Comparison of ENCODE assay signal across 8 cellular contexts in the genomic region with DNA sequence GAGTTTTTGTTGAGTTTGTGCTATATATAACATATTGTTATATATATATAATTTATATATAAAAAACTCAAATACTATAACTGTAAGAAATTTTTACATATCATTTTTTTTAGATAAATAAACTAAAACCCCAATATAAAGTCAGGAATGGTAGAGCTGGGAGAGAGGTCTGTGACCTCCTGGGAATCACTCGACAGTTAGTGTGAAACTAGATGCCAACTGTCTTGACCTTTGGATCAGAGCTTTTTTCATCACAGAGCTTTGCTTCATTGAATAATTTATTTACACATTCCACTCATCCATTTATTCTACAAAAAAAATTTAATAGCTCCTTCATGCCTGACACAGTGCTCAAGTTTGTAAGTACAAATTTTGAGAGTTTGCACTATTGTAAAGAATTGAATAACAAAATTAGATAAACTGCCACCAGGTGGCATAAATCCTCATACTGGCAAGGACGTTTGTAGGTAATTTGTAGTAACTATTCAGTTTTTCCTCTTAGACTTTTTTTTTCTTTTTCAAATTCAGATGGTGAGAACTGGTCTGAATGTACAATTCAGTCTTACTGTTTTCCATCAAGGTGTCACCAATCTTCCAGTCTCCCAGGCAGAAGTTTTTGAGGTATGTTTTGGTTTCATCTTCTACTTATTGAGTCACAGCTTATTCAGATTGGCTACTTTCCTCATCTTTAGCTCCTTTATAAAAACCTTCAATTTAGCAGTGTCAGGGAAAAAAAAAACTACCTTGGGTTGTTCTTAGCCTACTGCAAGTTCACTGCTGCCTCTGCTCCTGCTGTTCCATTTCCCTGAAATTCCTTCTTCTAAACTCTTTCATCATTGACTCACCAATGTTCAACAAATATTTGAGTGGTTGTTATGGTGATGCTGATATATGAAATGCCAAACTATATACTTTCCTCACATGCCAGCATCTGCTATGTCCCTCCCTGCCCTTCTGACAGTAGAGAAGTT. TPM values are rescaled to one million over a fixed set of nuclear protein-coding genes. Genes with fewer than 3 reads are reported as not detected.
DNase-seq lines count a peak whose midpoint lies in the region; ATAC-seq, FAIRE-seq and TF ChIP-seq lines count a peak whose summit lies in the region.

No MANE protein-coding gene starts in this region.

- H3K4me3 ChIP-seq in HFF-Myc (replicated peaks; ENCODE audit: low read depth, low read length) (no peak overlapping the region), fibroblast of lung (replicated peaks in 1 of 4; ENCODE audit: control extremely low read depth in 1 of 4, insufficient read depth in 1 of 4, low read depth in 3 of 4, low read length in 4 of 4) (peak overlapping the region in 1 of 4 experiments; percentile 5), pancreas (no peak overlapping the region)

- WGBS in pancreas, 2 donors: 14 to 20% methylated on average over 2 of the region's 2 CpGs

- no peaks in the 10 kb centered on the region for H3K27me3 ChIP-seq in fibroblast of lung (ENCODE audit: control insufficient read depth, insufficient read depth, low read length)
- H3K27me3 ChIP-seq in pancreas: no peaks in the 10 kb centered on the region

- H3K36me3 ChIP-seq in fibroblast of lung (ENCODE audit: control insufficient read depth, insufficient read depth, low read length): no peaks in the 10 kb centered on the region
- H3K36me3 ChIP-seq in pancreas: no peaks in the 10 kb centered on the region

- H3K9me3 ChIP-seq in fibroblast of lung (ENCODE audit: control insufficient read depth, insufficient read depth, low read depth, low read length) (no peaks in the 10 kb centered on the region), pancreas (no peaks in the 10 kb centered on the region)

- DNase-seq in D721Med (ENCODE audit: insufficient read length, low spot score) (no peak), HFF-Myc (ENCODE audit: extremely low read depth, low read depth) (peak; percentile 29), RCC 7860 (ENCODE audit: low spot score) (peak; percentile 30), fibroblast of lung (ENCODE audit: low read depth in 2 of 2) (peak; percentile 77 to 78), pancreas (no peak), activated gamma-delta T cell (lab: John Stamatoyannopoulos, UW) (no peak)

- H3K4me1 ChIP-seq in fibroblast of lung (ENCODE audit: control insufficient read depth, extremely low read depth, insufficient read depth, low read length) (peaks cover 2% of the 10 kb centered on the region), pancreas (peaks cover 0 to 2% (median 0%) of the 10 kb centered on the region in 3 donors)

- H3K9ac ChIP-seq in fibroblast of lung (ENCODE audit: insufficient read depth, low read length): no peak overlapping the region

- intact Hi-C loops in pancreas (cut with DNase I): loop anchor here in 2 of 3 donors (10.0 kb wide), 1 partner anchor 546 kb away; no protein-coding TSS in a partner anchor

- FAIRE-seq in D721Med (lab: Jason Lieb, UNC) (no peak), RCC 7860 (lab: Jason Lieb, UNC) (peak; percentile 75), pancreas (lab: Jason Lieb, UNC) (peak; percentile 95)

- H2AFZ ChIP-seq in fibroblast of lung (ENCODE audit: low read length): no peak overlapping the region

- H3K4me2 ChIP-seq in fibroblast of lung (ENCODE audit: extremely low read depth, insufficient read depth, low read length): peak overlapping the region; percentile 62

- H3K27ac ChIP-seq in fibroblast of lung (ENCODE audit: insufficient read depth, low read length) (peak overlapping the region; percentile 73), pancreas (no peak overlapping the region)

- H4K20me1 ChIP-seq in fibroblast of lung (ENCODE audit: control insufficient read depth, extremely low read depth, insufficient read depth, low read length): no peaks in the 10 kb centered on the region

- peak; percentile 44 for TF ChIP-seq CTCF in D721Med (IDR thresholded peaks at IDR 0.05; ENCODE audit: insufficient read depth, missing control alignments)
- TF ChIP-seq CTCF in HFF-Myc (IDR thresholded peaks at IDR 0.05; ENCODE audit: low read depth, low read length, missing control alignments): peak; percentile 21
- TF ChIP-seq CTCF in fibroblast of lung (conservative IDR thresholded peaks at IDR 0.05 in 1 of 2, IDR thresholded peaks at IDR 0.05 in 1 of 2; ENCODE audit: low read depth in 1 of 2, low read length in 2 of 2): peak; percentile 27 to 32
- TF ChIP-seq CTCF in pancreas (IDR thresholded peaks at IDR 0.05): peak in 3 of 4 donors; percentile 20 to 49 (median 35)

- ATAC-seq in pancreas (peak; percentile 62 to 81 (median 78)), GM18502 (IDR thresholded peaks at IDR 0.05; ENCODE audit: poor library complexity, unreplicated experiment) (no peak), GM19452 (IDR thresholded peaks at IDR 0.05; ENCODE audit: unreplicated experiment) (no peak)

- no peaks in the 10 kb centered on the region for H3K79me2 ChIP-seq in fibroblast of lung (ENCODE audit: control insufficient read depth, insufficient read depth, low read length)

RNA-seq across cellular contexts. Expression of gene LACC1, which starts 28.7 kb away (rescaled TPM):
- 8.9 and 11.3 TPM in 2 replicates for total RNA-seq in fibroblast of lung
- polyA plus RNA-seq in fibroblast of lung: 5.5 and 6.9 TPM in 2 replicates
- 5.5 and 5.6 TPM in 2 replicates for polyA plus RNA-seq in fibroblast of lung (2012)
- 2.4 TPM in 1 of 2 replicates, not detected in the other for polyA minus RNA-seq in fibroblast of lung (ENCODE audit: low replicate concordance)
- total RNA-seq in pancreas: 1 to 10 TPM; 2.9 to 5.9 (median 3.7) TPM
- polyA plus RNA-seq in pancreas: 1 to 10 TPM; 2.5 to 3.4 TPM

RNA-seq across cellular contexts. Expression of gene CCDC122, which starts 28.9 kb away (rescaled TPM):
- total RNA-seq in fibroblast of lung (6.8 and 7.2 TPM in 2 replicates), pancreas (1 to 10 TPM; 4.4 to 7.3 (median 4.8) TPM)
- polyA plus RNA-seq in fibroblast of lung (1.2 and 2.0 TPM in 2 replicates), pancreas (1 to 10 TPM; 2.9 to 4.6 TPM)
- 3.2 and 6.4 TPM in 2 replicates for polyA plus RNA-seq in fibroblast of lung (2012)
- polyA minus RNA-seq in fibroblast of lung (ENCODE audit: low replicate concordance): 0.75 TPM in 1 of 2 replicates, not detected in the other

Comparison
In these comparisons a context has a peak if more than half of its experiments do, and no peak if none do; other contexts are left out.
1. DNase-seq: peak in HFF-Myc (single experiment), RCC 7860 (single experiment) and fibroblast of lung (2 of 2); none in D721Med (single experiment), pancreas (0 of 6) and activated gamma-delta T cell (single experiment).
2. ATAC-seq: peak in pancreas (4 of 4); none in GM18502 (single experiment) and GM19452 (single experiment).
3. Peak in every context shown above with its lines, with median percentiles within 50 percentile points of each other: CTCF ChIP-seq.